20 cellular contexts compared by ENCODE assay signal in genomic region chr2:8567469-8568108, GRCh38.
DNase-seq lines count a peak whose midpoint lies in the region; TF ChIP-seq lines count a peak whose summit lies in the region.
"Had no signal": no experiment of that assay in that cellular context is flagged by ENCODE, and none has a peak within 500 bp of the region (broad histone marks: within the 10 kb centered on the region; RNA-seq: fewer than 3 reads in every experiment).

No MANE protein-coding gene starts in this region.

- no peak overlapping the region for H3K4me3 ChIP-seq in hepatocyte
- H3K4me3 ChIP-seq: body of pancreas, lung, upper lobe of left lung had no signal

- no peaks in the 10 kb centered on the region for H3K79me2 ChIP-seq in hepatocyte

- no peaks in the 10 kb centered on the region for H3K36me3 Mint-ChIP-seq in type B pancreatic cell
- H3K36me3 Mint-ChIP-seq: activated naive CD4-positive, alpha-beta T cell treated with anti-CD3 and anti-CD28 coated beads, Interleukin-2, amount 50 U/mL, for 24 hours; stimulated activated memory B cell treated with anti-CD40 and anti-IgM and Interleukin-4, amounts not matched to agents 10 μg/mL and 1 μg/mL and 100 μg/mL, for 72 hours had no signal

- H2AFZ ChIP-seq in hepatocyte: no peak overlapping the region

- peak; percentile 20 for DNase-seq in NCI-H345 (lab: John Stamatoyannopoulos, UW)
- DNase-seq in NCI-H345 treated with DMSO at 0.1 percent for 48 hours (lab: John Stamatoyannopoulos, UW; ENCODE audit: unreplicated experiment): no peak
- peak; percentile 56 for DNase-seq in NCI-H774 (lab: John Stamatoyannopoulos, UW)
- DNase-seq in hepatocyte (ENCODE audit: low spot score): peak; percentile 40
- peak; percentile 48 for DNase-seq in type B pancreatic cell (ENCODE audit: extremely low spot score, unreplicated experiment)
- DNase-seq in substantia nigra (lab: John Stamatoyannopoulos, UW): no peak
- DNase-seq in medulla oblongata (ENCODE audit: extremely low spot score): no peak
- DNase-seq in HuH-7.5 (ENCODE audit: low spot score): no peak
- DNase-seq: activated CD4-positive, alpha-beta T cell treated with anti-CD3 and anti-CD28 coated beads, Interleukin-2, amount 50 U/mL, for 4 hours; activated T-cell treated with anti-CD3 and anti-CD28 coated beads, Interleukin-2, amount 50 U/mL, for 24 hours; body of pancreas; NCI-H1694 treated with DMSO at 0.1 percent for 48 hours; upper lobe of left lung had no signal

- no peaks in the 10 kb centered on the region for H3K27me3 ChIP-seq in hepatocyte
- H3K27me3 ChIP-seq: body of pancreas, upper lobe of left lung had no signal

- no peaks in the 10 kb centered on the region for H3K27me3 Mint-ChIP-seq in type B pancreatic cell
- H3K27me3 Mint-ChIP-seq: activated naive CD4-positive, alpha-beta T cell treated with anti-CD3 and anti-CD28 coated beads, Interleukin-2, amount 50 U/mL, for 24 hours; activated T-cell treated with anti-CD3 and anti-CD28 coated beads, Interleukin-2, amount 50 U/mL, for 24 hours; CD4-positive, alpha-beta T cell had no signal

- no peaks in the 10 kb centered on the region for H3K9me2 ChIP-seq in hepatocyte (replicated peaks; ENCODE audit: insufficient read depth)

- H3K9me3 ChIP-seq in hepatocyte (ENCODE audit: low read depth): no peaks in the 10 kb centered on the region
- H3K9me3 ChIP-seq: body of pancreas, upper lobe of left lung had no signal

- 76% methylated on average over 15 of the region's 15 CpGs for WGBS in hepatocyte (ENCODE audit: low lambda C conversion rate, missing lambda C conversion rate)

- no peaks in the 10 kb centered on the region for H3K36me3 ChIP-seq in hepatocyte (replicated peaks; ENCODE audit: insufficient read depth, low read depth)
- H3K36me3 ChIP-seq: upper lobe of left lung had no signal

- peaks cover 6% of the 10 kb centered on the region for H3K4me1 ChIP-seq in hepatocyte (ENCODE audit: insufficient read depth)
- H3K4me1 ChIP-seq: upper lobe of left lung had no signal

- H3K4me2 ChIP-seq in hepatocyte: no peak overlapping the region

- peaks cover 47% of the 10 kb centered on the region for H3K4me1 Mint-ChIP-seq in type B pancreatic cell (ENCODE audit: unreplicated experiment)
- H3K4me1 Mint-ChIP-seq: activated naive CD4-positive, alpha-beta T cell treated with anti-CD3 and anti-CD28 coated beads, Interleukin-2, amount 50 U/mL, for 24 hours had no signal

- TF ChIP-seq CTCF in hepatocyte (IDR thresholded peaks at IDR 0.05; ENCODE audit: poor library complexity) (no peak), type B pancreatic cell (conservative IDR thresholded peaks at IDR 0.05) (no peak)

- no peak overlapping the region for H3K4me3 Mint-ChIP-seq in type B pancreatic cell
- H3K4me3 Mint-ChIP-seq: activated naive CD4-positive, alpha-beta T cell treated with anti-CD3 and anti-CD28 coated beads, Interleukin-2, amount 50 U/mL, for 24 hours; activated T-cell treated with anti-CD3 and anti-CD28 coated beads, Interleukin-2, amount 50 U/mL, for 24 hours; CD4-positive, alpha-beta T cell; dendritic cell treated with granulocyte-macrophage colony-stimulating factor and Interleukin-4, amounts not matched to agents 40 ng/mL and 50 ng/mL, for 4 days; naive thymus-derived CD4-positive, alpha-beta T cell; stimulated activated memory B cell treated with anti-CD40 and anti-IgM and Interleukin-4, amounts not matched to agents 10 μg/mL and 1 μg/mL and 100 μg/mL, for 72 hours had no signal

- peak overlapping the region; percentile 2 for H3K27ac ChIP-seq in hepatocyte
- H3K27ac ChIP-seq in substantia nigra (ENCODE audit: low read depth, low read length, poor library complexity, severe bottlenecking): no peak overlapping the region
- H3K27ac ChIP-seq: body of pancreas, upper lobe of left lung had no signal

- no peaks in the 10 kb centered on the region for H4K20me1 ChIP-seq in hepatocyte (ENCODE audit: insufficient read depth, poor library complexity, severe bottlenecking)

- peaks cover 3% of the 10 kb centered on the region for H3K9me3 Mint-ChIP-seq in type B pancreatic cell
- H3K9me3 Mint-ChIP-seq: activated naive CD4-positive, alpha-beta T cell treated with anti-CD3 and anti-CD28 coated beads, Interleukin-2, amount 50 U/mL, for 24 hours; activated T-cell treated with anti-CD3 and anti-CD28 coated beads, Interleukin-2, amount 50 U/mL, for 24 hours; CD4-positive, alpha-beta T cell; dendritic cell treated with granulocyte-macrophage colony-stimulating factor and Interleukin-4, amounts not matched to agents 40 ng/mL and 50 ng/mL, for 4 days had no signal

- H3K27ac Mint-ChIP-seq in type B pancreatic cell: no peak overlapping the region
- H3K27ac Mint-ChIP-seq: activated naive CD4-positive, alpha-beta T cell treated with anti-CD3 and anti-CD28 coated beads, Interleukin-2, amount 50 U/mL, for 24 hours; activated T-cell treated with anti-CD3 and anti-CD28 coated beads, Interleukin-2, amount 50 U/mL, for 24 hours; CD4-positive, alpha-beta T cell; dendritic cell treated with granulocyte-macrophage colony-stimulating factor and Interleukin-4, amounts not matched to agents 40 ng/mL and 50 ng/mL, for 4 days; naive thymus-derived CD4-positive, alpha-beta T cell; progenitor cell of endocrine pancreas; stimulated activated memory B cell treated with anti-CD40 and anti-IgM and Interleukin-4, amounts not matched to agents 10 μg/mL and 1 μg/mL and 100 μg/mL, for 72 hours had no signal

Comparison
In these comparisons a context has a peak if more than half of its experiments do, and no peak if none do; other contexts are left out.
1. DNase-seq: peak in NCI-H345 (single experiment), NCI-H774 (single experiment), hepatocyte (single experiment) and type B pancreatic cell (single experiment); none in NCI-H345 treated with DMSO at 0.1 percent for 48 hours (single experiment), substantia nigra (0 of 49), medulla oblongata (single experiment) and HuH-7.5 (single experiment).